Comparison of ENCODE assay signal across 4 cellular contexts in genomic region chr2:132167100-132167499, GRCh38. TPM values are rescaled to one million over a fixed set of nuclear protein-coding genes. Genes with fewer than 3 reads are reported as not detected.
"Had no signal": no experiment of that assay in that cellular context is flagged by ENCODE, and none has a peak within 500 bp of the region (broad histone marks: within the 10 kb centered on the region; RNA-seq: fewer than 3 reads in every experiment).

No MANE protein-coding gene starts in this region.

RNA-seq across cellular contexts. Expression of gene ANKRD30BL, which starts 5.3 kb away (rescaled TPM):
- total RNA-seq: LHCN-M2, M059J, MCF 10A, NCI-H460 had no signal
